24 cellular contexts compared by ENCODE assay signal in the genomic region with DNA sequence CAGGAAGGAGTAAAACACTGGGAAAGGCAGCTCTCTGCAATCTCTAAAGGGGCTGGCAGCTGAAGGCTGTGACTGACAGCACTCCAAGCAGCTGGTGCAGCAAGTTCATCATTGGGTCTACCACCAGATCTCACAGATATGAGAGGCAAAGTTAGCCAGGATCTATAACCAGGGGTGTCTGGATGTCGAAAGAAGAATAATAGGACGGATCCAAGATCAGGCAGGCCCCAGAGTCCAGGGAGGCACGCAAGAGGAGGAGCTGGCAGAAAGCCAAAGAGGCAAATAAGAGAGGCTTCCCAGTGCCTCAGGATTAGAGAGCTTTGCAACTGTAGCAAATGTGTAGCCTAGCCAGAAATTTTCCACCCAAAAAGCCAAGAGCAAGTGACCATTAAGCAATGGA.
DNase-seq lines count a peak whose midpoint lies in the region; ATAC-seq and TF ChIP-seq lines count a peak whose summit lies in the region.
"Had no signal": no experiment of that assay in that cellular context is flagged by ENCODE, and none has a peak within 500 bp of the region (broad histone marks: within the 10 kb centered on the region; RNA-seq: fewer than 3 reads in every experiment).

No MANE protein-coding gene starts in this region.

- no peaks in the 10 kb centered on the region for H3K9me2 ChIP-seq in hepatocyte (replicated peaks; ENCODE audit: insufficient read depth)

- no peaks in the 10 kb centered on the region for H3K9me3 ChIP-seq in hepatocyte (ENCODE audit: low read depth)
- no peaks in the 10 kb centered on the region for H3K9me3 ChIP-seq in naive thymus-derived CD4-positive, alpha-beta T cell (ENCODE audit: control insufficient read depth in 2 of 3, low read length in 3 of 3)
- H3K9me3 ChIP-seq: heart left ventricle, prostate gland had no signal

- H3K36me3 ChIP-seq in hepatocyte (replicated peaks; ENCODE audit: insufficient read depth, low read depth), result no peaks in the 10 kb centered on the region
- H3K36me3 ChIP-seq in naive thymus-derived CD4-positive, alpha-beta T cell (ENCODE audit: control insufficient read depth in 2 of 3, insufficient read depth in 3 of 3, low read length in 3 of 3), result no peaks in the 10 kb centered on the region
- H3K36me3 ChIP-seq: heart left ventricle, prostate gland had no signal

- TF ChIP-seq CTCF in hepatocyte (IDR thresholded peaks at IDR 0.05; ENCODE audit: poor library complexity), result no peak
- no peak for TF ChIP-seq CTCF in HFFc6 (IDR thresholded peaks at IDR 0.05)

- no peaks in the 10 kb centered on the region for H3K4me1 Mint-ChIP-seq in HFFc6 (ENCODE audit: low read depth)
- no peaks in the 10 kb centered on the region for H3K4me1 Mint-ChIP-seq in naive thymus-derived CD4-positive, alpha-beta T cell
- H3K4me1 Mint-ChIP-seq: activated naive CD8-positive, alpha-beta T cell treated with anti-CD3 and anti-CD28 coated beads, Interleukin-2, amount 50 U/mL, for 24 hours had no signal

- no peaks in the 10 kb centered on the region for H3K9me3 Mint-ChIP-seq in HFFc6
- no peaks in the 10 kb centered on the region for H3K9me3 Mint-ChIP-seq in naive thymus-derived CD4-positive, alpha-beta T cell
- H3K9me3 Mint-ChIP-seq: activated CD8-positive, alpha-beta T cell treated with anti-CD3 and anti-CD28 coated beads for 36 hours; activated naive CD8-positive, alpha-beta T cell treated with anti-CD3 and anti-CD28 coated beads, Interleukin-2, amount 50 U/mL, for 24 hours; CD4-positive, alpha-beta T cell; type B pancreatic cell had no signal

- H3K79me2 ChIP-seq in hepatocyte, result no peaks in the 10 kb centered on the region

- intact Hi-C loops in naive thymus-derived CD4-positive, alpha-beta T cell (cut with micrococcal nuclease), result no loop called here

- CTCF ChIA-PET in naive thymus-derived CD4-positive, alpha-beta T cell (lab: Charles Lee), result no interaction called here

- POLR2A ChIA-PET in naive thymus-derived CD4-positive, alpha-beta T cell (lab: Charles Lee), result no interaction called here

- H3K4me1 ChIP-seq in hepatocyte (ENCODE audit: insufficient read depth), result peaks cover 6% of the 10 kb centered on the region
- no peaks in the 10 kb centered on the region for H3K4me1 ChIP-seq in naive thymus-derived CD4-positive, alpha-beta T cell (ENCODE audit: control insufficient read depth in 2 of 2, insufficient read depth in 2 of 2, low read length in 2 of 2)
- H3K4me1 ChIP-seq: heart left ventricle, prostate gland had no signal

- TF ChIP-seq EP300 in Ishikawa (IDR thresholded peaks at IDR 0.05; ENCODE audit: borderline replicate concordance), result no peak

- no peaks in the 10 kb centered on the region for H3K36me3 Mint-ChIP-seq in HFFc6 (ENCODE audit: low read depth)
- H3K36me3 Mint-ChIP-seq in naive thymus-derived CD4-positive, alpha-beta T cell, result no peaks in the 10 kb centered on the region
- H3K36me3 Mint-ChIP-seq: type B pancreatic cell had no signal

- no peak overlapping the region for H3K27ac ChIP-seq in hepatocyte
- H3K27ac ChIP-seq in naive thymus-derived CD4-positive, alpha-beta T cell (ENCODE audit: low read depth, low read length), result no peak overlapping the region
- H3K27ac ChIP-seq: heart left ventricle, prostate gland had no signal

- H3K27me3 ChIP-seq in hepatocyte, result no peaks in the 10 kb centered on the region
- H3K27me3 ChIP-seq in naive thymus-derived CD4-positive, alpha-beta T cell (ENCODE audit: control insufficient read depth in 2 of 2, insufficient read depth in 2 of 2, low read length in 2 of 2), result no peaks in the 10 kb centered on the region

- ATAC-seq in naive thymus-derived CD4-positive, alpha-beta T cell, result no peak
- ATAC-seq: activated CD4-positive, CD25-positive, alpha-beta regulatory T cell treated with anti-CD3 and anti-CD28 coated beads, Interleukin-2, amount 50 U/mL, for 24 hours; activated CD8-positive, alpha-beta T cell treated with anti-CD3 and anti-CD28 coated beads for 36 hours; activated naive CD8-positive, alpha-beta T cell treated with anti-CD3 and anti-CD28 coated beads, Interleukin-2, amount 50 U/mL, for 24 hours; heart left ventricle had no signal

- no peaks in the 10 kb centered on the region for H4K20me1 ChIP-seq in hepatocyte (ENCODE audit: insufficient read depth, poor library complexity, severe bottlenecking)

- no peak for TF ChIP-seq RAD21 in Ishikawa (IDR thresholded peaks at IDR 0.05; ENCODE audit: low read depth)

- H2AFZ ChIP-seq in hepatocyte, result no peak overlapping the region

- WGBS in hepatocyte (ENCODE audit: low lambda C conversion rate, missing lambda C conversion rate), result 43% methylated on average over 3 of the region's 3 CpGs

- DNase-seq in EH (ENCODE audit: low read depth) (peak; percentile 6), NCI-H446 treated with DMSO at 0.1 percent for 48 hours (lab: John Stamatoyannopoulos, UW) (peak; percentile 14), hepatocyte (ENCODE audit: low spot score) (peak; percentile 44), HT-29 (ENCODE audit: low spot score) (no peak), HFFc6 (no peak)
- no peak for DNase-seq in naive thymus-derived CD4-positive, alpha-beta T cell
- DNase-seq: activated CD8-positive, alpha-beta T cell treated with anti-CD3 and anti-CD28 coated beads for 36 hours; activated gamma-delta T cell; activated naive CD8-positive, alpha-beta T cell treated with anti-CD3 and anti-CD28 coated beads, Interleukin-2, amount 50 U/mL, for 24 hours; activated T-cell treated with anti-CD3 and anti-CD28 coated beads for 4 hours; CD4-positive, alpha-beta T cell; DMS 273 treated with DMSO at 0.1 percent for 48 hours; foreskin fibroblast; GDM1; heart left ventricle; NCI-H1048; NCI-H774; OCI-M1; SHP77 treated with DMSO at 0.1 percent for 48 hours; stimulated activated CD8-positive, alpha-beta memory T cell treated with anti-CD3 and anti-CD28 coated beads, Interleukin-4, amount 100 ng/mL, for 48 hours had no signal

- H3K4me2 ChIP-seq in hepatocyte, result no peak overlapping the region

- H3K27me3 Mint-ChIP-seq in HFFc6 (ENCODE audit: insufficient read depth), result no peaks in the 10 kb centered on the region
- H3K27me3 Mint-ChIP-seq in naive thymus-derived CD4-positive, alpha-beta T cell, result peaks cover 0 to 19% (median 11%) of the 10 kb centered on the region in 5 donors
- H3K27me3 Mint-ChIP-seq: activated naive CD8-positive, alpha-beta T cell treated with anti-CD3 and anti-CD28 coated beads, Interleukin-2, amount 50 U/mL, for 24 hours; CD4-positive, alpha-beta T cell; type B pancreatic cell had no signal

- H3K4me3 Mint-ChIP-seq in HFFc6, result no peak overlapping the region
- no peak overlapping the region for H3K4me3 Mint-ChIP-seq in naive thymus-derived CD4-positive, alpha-beta T cell
- H3K4me3 Mint-ChIP-seq: activated CD8-positive, alpha-beta T cell treated with anti-CD3 and anti-CD28 coated beads for 36 hours; activated naive CD8-positive, alpha-beta T cell treated with anti-CD3 and anti-CD28 coated beads, Interleukin-2, amount 50 U/mL, for 24 hours; CD4-positive, alpha-beta T cell; type B pancreatic cell had no signal

- H3K27ac Mint-ChIP-seq in HFFc6, result no peak overlapping the region
- H3K27ac Mint-ChIP-seq in naive thymus-derived CD4-positive, alpha-beta T cell, result no peak overlapping the region
- H3K27ac Mint-ChIP-seq: activated CD8-positive, alpha-beta T cell treated with anti-CD3 and anti-CD28 coated beads for 36 hours; activated naive CD8-positive, alpha-beta T cell treated with anti-CD3 and anti-CD28 coated beads, Interleukin-2, amount 50 U/mL, for 24 hours; CD4-positive, alpha-beta T cell; type B pancreatic cell had no signal

- no peak overlapping the region for H3K4me3 ChIP-seq in hepatocyte
- no peak overlapping the region for H3K4me3 ChIP-seq in naive thymus-derived CD4-positive, alpha-beta T cell (ENCODE audit: low read length)
- H3K4me3 ChIP-seq: heart left ventricle, prostate gland had no signal

TF ChIP-seq in Ishikawa, 13 proteins besides CTCF, POLR2A, EP300 and RAD21:
- peak; percentile 35; the same call in 1 of the 2 replicates for TF ChIP-seq NFIC (IDR thresholded peaks at IDR 0.05)
- no peak for TF ChIP-seq EGR1 (IDR thresholded peaks at IDR 0.05)

Comparison
In these comparisons a context has a peak if more than half of its experiments do, and no peak if none do; other contexts are left out.
1. DNase-seq: peak in EH (single experiment), NCI-H446 treated with DMSO at 0.1 percent for 48 hours (single experiment) and hepatocyte (single experiment); none in HT-29 (single experiment), HFFc6 (single experiment) and naive thymus-derived CD4-positive, alpha-beta T cell (0 of 9).